In the genomic region with DNA sequence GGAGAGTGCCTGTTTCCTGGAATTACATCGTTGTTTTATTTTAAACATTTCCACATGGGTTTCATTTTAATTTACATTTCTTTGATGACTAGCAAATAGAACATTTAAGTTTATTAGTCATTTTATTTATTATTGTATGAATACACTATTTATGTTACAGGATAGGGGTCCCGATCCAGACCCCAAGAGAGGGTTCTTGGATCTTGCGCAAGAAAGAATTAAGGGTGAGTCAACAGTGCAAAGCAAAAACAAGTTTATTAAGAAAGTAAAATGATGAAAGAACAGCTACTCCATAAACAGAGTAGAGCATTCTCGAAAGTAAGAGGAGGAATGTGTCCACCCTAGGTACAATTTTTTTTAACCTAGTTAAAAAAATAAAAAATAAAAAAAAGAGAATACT, we compare ENCODE assay signal across 17 cellular contexts.
"Had no signal": no experiment of that assay in that cellular context is flagged by ENCODE, and none has a peak within 500 bp of the region (broad histone marks: within the 10 kb centered on the region; RNA-seq: fewer than 3 reads in every experiment).

No MANE protein-coding gene starts in this region.

- H3K27me3 Mint-ChIP-seq: activated naive CD8-positive, alpha-beta T cell treated with anti-CD3 and anti-CD28 coated beads, Interleukin-2, amount 50 U/mL, for 24 hours; naive thymus-derived CD8-positive, alpha-beta T cell; stimulated activated memory B cell treated with anti-CD40 and anti-IgM and Interleukin-4, amounts not matched to agents 10 μg/mL and 1 μg/mL and 100 μg/mL, for 72 hours had no signal

- H3K27ac Mint-ChIP-seq: activated naive CD4-positive, alpha-beta T cell treated with anti-CD3 and anti-CD28 coated beads for 36 hours; activated naive CD8-positive, alpha-beta T cell treated with anti-CD3 and anti-CD28 coated beads, Interleukin-2, amount 50 U/mL, for 24 hours; activated T-helper 2 cell treated with anti-CD3 and anti-CD28 coated beads, Interferon-gamma antibody, Interleukin-2, Interleukin-4, amounts not matched to agents 10 μg/mL and 5 μg/mL and 100 μg/mL, durations not matched to agents 14 hours and 24 hours and 36 hours; stimulated activated memory B cell treated with anti-CD40 and anti-IgM and Interleukin-4, amounts not matched to agents 10 μg/mL and 1 μg/mL and 100 μg/mL, for 72 hours had no signal

- H3K4me3 ChIP-seq: coronary artery, esophagus squamous epithelium, left lung, thyroid gland had no signal

- DNase-seq: activated CD4-positive, alpha-beta T cell treated with anti-CD3 and anti-CD28 coated beads, Interleukin-2, amount 50 U/mL, for 1 hour; activated CD8-positive, alpha-beta memory T cell treated with anti-CD3 and anti-CD28 coated beads for 24 hours; activated naive CD4-positive, alpha-beta T cell treated with anti-CD3 and anti-CD28 coated beads for 36 hours; activated naive CD8-positive, alpha-beta T cell treated with anti-CD3 and anti-CD28 coated beads, Interleukin-2, amount 50 U/mL, for 24 hours; effector CD4-positive, alpha-beta T cell; esophagus squamous epithelium; left lung; mammary epithelial cell; naive thymus-derived CD8-positive, alpha-beta T cell; stimulated activated CD4-positive, alpha-beta T cell treated with anti-CD3 and anti-CD28 coated beads, Interleukin-2, amount 100 ng/mL, for 48 hours; T-helper 1 cell; T1000; thyroid gland had no signal

- H3K4me3 Mint-ChIP-seq: activated naive CD4-positive, alpha-beta T cell treated with anti-CD3 and anti-CD28 coated beads for 36 hours; activated naive CD8-positive, alpha-beta T cell treated with anti-CD3 and anti-CD28 coated beads, Interleukin-2, amount 50 U/mL, for 24 hours; naive thymus-derived CD8-positive, alpha-beta T cell; stimulated activated memory B cell treated with anti-CD40 and anti-IgM and Interleukin-4, amounts not matched to agents 10 μg/mL and 1 μg/mL and 100 μg/mL, for 72 hours had no signal

- ATAC-seq: activated CD4-positive, CD25-positive, alpha-beta regulatory T cell treated with anti-CD3 and anti-CD28 coated beads, Interleukin-2, amount 50 U/mL, for 24 hours; activated naive CD8-positive, alpha-beta T cell treated with anti-CD3 and anti-CD28 coated beads, Interleukin-2, amount 50 U/mL, for 24 hours; naive thymus-derived CD8-positive, alpha-beta T cell; stimulated activated memory B cell treated with anti-CD40 and anti-IgM and Interleukin-4, amounts not matched to agents 10 μg/mL and 1 μg/mL and 100 μg/mL, for 72 hours had no signal

- H3K4me1 Mint-ChIP-seq: activated naive CD8-positive, alpha-beta T cell treated with anti-CD3 and anti-CD28 coated beads, Interleukin-2, amount 50 U/mL, for 24 hours; naive thymus-derived CD8-positive, alpha-beta T cell; stimulated activated memory B cell treated with anti-CD40 and anti-IgM and Interleukin-4, amounts not matched to agents 10 μg/mL and 1 μg/mL and 100 μg/mL, for 72 hours had no signal

- H3K9me3 Mint-ChIP-seq: activated naive CD8-positive, alpha-beta T cell treated with anti-CD3 and anti-CD28 coated beads, Interleukin-2, amount 50 U/mL, for 24 hours had no signal

- H3K36me3 Mint-ChIP-seq: naive thymus-derived CD8-positive, alpha-beta T cell; stimulated activated memory B cell treated with anti-CD40 and anti-IgM and Interleukin-4, amounts not matched to agents 10 μg/mL and 1 μg/mL and 100 μg/mL, for 72 hours had no signal
